ENCODE assay signal across 37 cellular contexts in the genomic region with DNA sequence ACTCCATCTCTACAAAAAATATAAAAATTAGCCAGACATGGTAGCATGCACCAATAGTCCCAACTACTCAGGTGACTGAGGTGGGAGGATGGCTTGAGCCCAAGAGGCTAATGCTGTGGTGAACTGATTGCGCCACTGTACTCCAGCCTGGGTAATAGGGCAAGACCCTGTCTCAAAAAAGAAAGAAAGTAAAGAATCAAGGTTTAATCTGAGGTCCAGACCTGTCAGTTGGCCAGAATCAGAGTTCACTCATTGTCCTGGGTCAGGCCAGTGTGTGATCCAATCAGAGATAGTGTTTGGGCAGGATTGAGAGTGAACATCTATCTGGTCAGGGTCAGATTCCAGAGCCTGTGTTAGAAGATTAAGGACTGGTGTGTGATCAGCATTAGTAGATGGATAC. TPM values are rescaled to one million over a fixed set of nuclear protein-coding genes. Genes with fewer than 3 reads are reported as not detected.
"Had no signal": no experiment of that assay in that cellular context is flagged by ENCODE, and none has a peak within 500 bp of the region (broad histone marks: within the 10 kb centered on the region; RNA-seq: fewer than 3 reads in every experiment).

No MANE protein-coding gene starts in this region.

- H3K9ac ChIP-seq: SK-N-SH had no signal

- ATAC-seq: activated CD8-positive, alpha-beta memory T cell treated with anti-CD3 and anti-CD28 coated beads, Interleukin-2, amount 10 ng/mL, durations not matched to agents 7 days and 5 days; activated naive CD4-positive, alpha-beta T cell treated with anti-CD3 and anti-CD28 coated beads, Interleukin-2, amount 50 U/mL, for 72 hours; PC-3 had no signal

- H3K9me3 Mint-ChIP-seq: activated CD4-positive, alpha-beta memory T cell treated with anti-CD3 and anti-CD28 coated beads for 36 hours; activated naive CD4-positive, alpha-beta T cell treated with anti-CD3 and anti-CD28 coated beads for 36 hours; activated naive CD4-positive, alpha-beta T cell treated with anti-CD3 and anti-CD28 coated beads, Interleukin-2, amount 50 U/mL, for 72 hours had no signal

- H3K27me3 ChIP-seq: adrenal gland, brain microvascular endothelial cell, MG63, Peyer's patch, SJSA1 had no signal

- DNase-seq: activated CD4-positive, alpha-beta memory T cell treated with anti-CD3 and anti-CD28 coated beads for 36 hours; activated CD4-positive, alpha-beta T cell treated with anti-CD3 and anti-CD28 coated beads, Interleukin-2, amount 50 U/mL, for 1 hour; activated CD8-positive, alpha-beta memory T cell treated with anti-CD3 and anti-CD28 coated beads for 24 hours; activated CD8-positive, alpha-beta memory T cell treated with anti-CD3 and anti-CD28 coated beads, Interleukin-2, amount 10 ng/mL, durations not matched to agents 7 days and 5 days; activated CD8-positive, alpha-beta memory T cell treated with anti-CD3 and anti-CD28 coated beads, Interleukin-2, amount 50 U/mL, for 48 hours; activated gamma-delta T cell treated with Interleukin-2 at 50 U/mL for 16 hours; activated naive CD4-positive, alpha-beta T cell treated with anti-CD3 and anti-CD28 coated beads for 36 hours; activated T-cell treated with anti-CD3 and anti-CD28 coated beads, Interleukin-2, amount 50 U/mL, for 1 hour; adrenal gland; anterior cingulate cortex; brain microvascular endothelial cell; central memory CD4-positive, alpha-beta T cell; Kasumi-1; KG1; MG63; NCI-H1048; NCI-H1105 treated with DMSO at 0.1 percent for 48 hours; NCI-H1436; NCI-H1694; NCI-H1930; NCI-H2081 treated with DMSO at 0.1 percent for 48 hours; NCI-H345; NCI-H526; NCI-H748 treated with DMSO at 0.1 percent for 48 hours; NK-92 treated with Interleukin-12 subunit alpha and Interleukin-12 subunit beta, amount 100 ng/mL, for 24 hours; PC-3; Peyer's patch; RPMI8226; SHP77 treated with DMSO at 0.1 percent for 48 hours; SK-N-SH; T-helper 1 cell; T1000 had no signal

- H3K9me3 ChIP-seq: adrenal gland, MG63, Peyer's patch, SJSA1, SK-N-SH had no signal

- H3K4me3 ChIP-seq: adrenal gland, MG63, Peyer's patch, SJSA1 had no signal

- H3K4me2 ChIP-seq: SK-N-SH had no signal

- H3K4me3 Mint-ChIP-seq: activated CD4-positive, alpha-beta memory T cell treated with anti-CD3 and anti-CD28 coated beads for 36 hours; activated CD8-positive, alpha-beta memory T cell treated with anti-CD3 and anti-CD28 coated beads, Interleukin-2, amount 10 ng/mL, durations not matched to agents 7 days and 5 days; activated naive CD4-positive, alpha-beta T cell treated with anti-CD3 and anti-CD28 coated beads for 36 hours had no signal

- H3K36me3 Mint-ChIP-seq: activated CD8-positive, alpha-beta memory T cell treated with anti-CD3 and anti-CD28 coated beads, Interleukin-2, amount 10 ng/mL, durations not matched to agents 7 days and 5 days; activated naive CD4-positive, alpha-beta T cell treated with anti-CD3 and anti-CD28 coated beads, Interleukin-2, amount 50 U/mL, for 72 hours had no signal

- H3K4me1 ChIP-seq: adrenal gland, Peyer's patch, SJSA1 had no signal

- H3K27me3 Mint-ChIP-seq: activated CD4-positive, alpha-beta memory T cell treated with anti-CD3 and anti-CD28 coated beads for 36 hours; activated CD8-positive, alpha-beta memory T cell treated with anti-CD3 and anti-CD28 coated beads, Interleukin-2, amount 10 ng/mL, durations not matched to agents 7 days and 5 days had no signal

- H3K27ac Mint-ChIP-seq: activated CD4-positive, alpha-beta memory T cell treated with anti-CD3 and anti-CD28 coated beads for 36 hours; activated naive CD4-positive, alpha-beta T cell treated with anti-CD3 and anti-CD28 coated beads for 36 hours had no signal

- H3K27ac ChIP-seq: adrenal gland, brain microvascular endothelial cell, Peyer's patch, SJSA1 had no signal

RNA-seq across cellular contexts. Expression of gene CAPN11, which starts 15.8 kb away (rescaled TPM):
- total RNA-seq: activated CD8-positive, alpha-beta memory T cell treated with anti-CD3 and anti-CD28 coated beads, Interleukin-2, amount 10 ng/mL, durations not matched to agents 7 days and 5 days; activated naive CD4-positive, alpha-beta T cell treated with anti-CD3 and anti-CD28 coated beads for 36 hours; cerebellum; NCI-H460; PC-3; SJSA1; T-helper 2 cell treated with Interferon-gamma antibody and Interleukin-4, amounts not matched to agents 100 ng/mL and 5 ng/mL, for 36 hours had no signal
- polyA plus RNA-seq: SK-N-SH had no signal
